8 cellular contexts compared by ENCODE assay signal in the genomic region with DNA sequence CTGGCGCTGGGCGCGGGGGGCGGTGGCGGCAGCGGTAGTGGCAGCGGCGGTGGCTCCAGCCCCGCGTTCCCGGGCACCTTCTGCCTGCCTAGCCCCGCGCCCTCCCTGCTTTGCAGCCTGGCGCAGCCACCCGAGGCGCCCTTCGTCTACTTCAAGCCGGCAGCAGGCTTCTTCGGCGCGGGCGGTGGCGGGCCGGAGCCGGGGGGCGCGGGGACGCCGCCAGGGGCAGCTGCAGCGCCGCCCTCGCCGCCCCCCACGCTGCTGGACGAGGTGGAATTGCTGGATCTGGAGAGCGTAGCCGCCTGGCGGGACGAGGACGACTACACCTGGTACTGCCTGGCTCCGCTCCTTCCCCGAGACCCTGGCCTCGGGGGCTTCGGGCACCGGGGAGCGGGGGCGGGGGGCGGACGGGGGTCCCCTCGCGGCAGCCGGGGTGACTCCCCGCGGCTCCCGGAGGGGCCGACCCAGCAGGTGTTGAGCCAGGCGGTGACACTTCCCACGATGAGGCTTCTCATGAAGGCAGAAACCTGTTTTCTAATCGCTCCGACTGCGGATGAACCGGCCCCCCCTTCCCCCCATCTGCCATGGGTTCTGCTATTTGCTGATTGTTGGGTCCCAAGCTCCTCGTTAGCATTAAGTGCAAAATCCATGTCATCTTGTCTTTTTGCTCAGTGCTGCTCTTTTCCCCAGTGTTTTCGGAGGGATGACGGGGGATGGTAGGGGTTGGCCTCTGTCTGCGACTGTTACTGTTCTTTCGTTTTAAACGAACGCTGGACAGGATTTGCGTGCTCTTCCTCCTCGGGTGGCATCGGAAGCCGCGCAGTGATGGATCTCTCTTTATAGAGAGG. TPM values are rescaled to one million over a fixed set of nuclear protein-coding genes. Genes with fewer than 3 reads are reported as not detected.
DNase-seq lines count a peak whose midpoint lies in the region; TF ChIP-seq lines count a peak whose summit lies in the region.

No MANE protein-coding gene starts in this region.

- DNase-seq in GM23248 (peak; percentile 15), LNCaP clone FGC (ENCODE audit: low read depth) (no peak), kidney tubule cell (ENCODE audit: low spot score) (peak; percentile 39), UCSD-AML1 (lab: John Stamatoyannopoulos, UW; ENCODE audit: unreplicated experiment) (no peak)
- peak; percentile 5 to 39 (median 13) for DNase-seq in activated CD4-positive, CD25-positive, alpha-beta regulatory T cell (lab: John Stamatoyannopoulos, UW)
- DNase-seq in central memory CD4-positive, alpha-beta T cell = peak; percentile 63
- DNase-seq in stimulated activated CD4-positive, alpha-beta T cell treated with anti-CD3 and anti-CD28 coated beads, Interleukin-15, amount 100 ng/mL, for 48 hours (ENCODE audit: low read depth in 2 of 2) = peak; percentile 13 to 15

- in situ Hi-C loops in GM23248 (cut with MboI) = no loop called here

- H3K9me3 ChIP-seq in GM23248 (ENCODE audit: low read depth) = no peaks in the 10 kb centered on the region

- H3K9ac ChIP-seq in GM23248 = no peak overlapping the region

- no peaks in the 10 kb centered on the region for H3K36me3 ChIP-seq in GM23248 (ENCODE audit: low read depth)

- H3K4me3 ChIP-seq in GM08714 (ENCODE audit: low read length) = peak overlapping the region; percentile 92
- H3K4me3 ChIP-seq in GM23248 = peak overlapping the region; percentile 62
- H3K4me3 ChIP-seq in LNCaP clone FGC (ENCODE audit: low read depth, low read length) = peak overlapping the region; percentile 74

- 2% methylated on average over 27 to 53 of the region's 74 CpGs for WGBS in GM23248 (ENCODE audit: low coverage in 1 of 2, low lambda C conversion rate in 2 of 2, missing lambda C conversion rate in 2 of 2), 2 experiments

- H3F3A ChIP-seq in GM23248 (ENCODE audit: insufficient read depth) = peaks cover 6% of the 10 kb centered on the region; the same call in 1 of the 2 replicates

- peaks cover 58% of the 10 kb centered on the region for H3K27me3 ChIP-seq in GM23248 (replicated peaks; ENCODE audit: insufficient read depth)

- H3K4me1 ChIP-seq in GM23248 (ENCODE audit: insufficient read depth) = no peaks in the 10 kb centered on the region

- no peaks in the 10 kb centered on the region for H3K79me2 ChIP-seq in GM23248 (ENCODE audit: insufficient read depth)

- no peak overlapping the region for H3K27ac ChIP-seq in GM23248

- H4K20me1 ChIP-seq in GM23248 (ENCODE audit: insufficient read depth) = no peaks in the 10 kb centered on the region

- H3K4me2 ChIP-seq in GM23248 (ENCODE audit: unreplicated experiment) = peak overlapping the region; percentile 57

- no peaks in the 10 kb centered on the region for H3K9me2 ChIP-seq in GM23248 (ENCODE audit: insufficient read depth)

- TF ChIP-seq CTCF in LNCaP clone FGC (IDR thresholded peaks at IDR 0.05; ENCODE audit: control insufficient read depth, extremely low read depth, insufficient read depth) = 0 out of 2 replicates have a peak, but pooled peaks have one; percentile 8

- peak overlapping the region; percentile 63; the same call in 1 of the 2 replicates for H2AFZ ChIP-seq in GM23248

RNA-seq across cellular contexts. Expression of a gene that starts 0.9 kb away (rescaled TPM):
- total RNA-seq in GM23248 (2014; rRNA removed; shearing (Covaris generic)) = not detected in 2 replicates
- polyA plus RNA-seq in GM23248 (2016; fragmentation: Nextera tagmentation; extraction: Ambion mirVana) = not detected in 2 replicates

Comparison
In these comparisons a context has a peak if more than half of its experiments do, and no peak if none do; other contexts are left out.
1. DNase-seq: peak in GM23248 (single experiment), activated CD4-positive, CD25-positive, alpha-beta regulatory T cell (4 of 4), central memory CD4-positive, alpha-beta T cell (single experiment), kidney tubule cell (single experiment) and stimulated activated CD4-positive, alpha-beta T cell treated with anti-CD3 and anti-CD28 coated beads, Interleukin-15, amount 100 ng/mL, for 48 hours (2 of 2); none in LNCaP clone FGC (single experiment) and UCSD-AML1 (single experiment).
2. Peak in every context shown above with its lines, with median percentiles within 50 percentile points of each other: H3K4me3 ChIP-seq.